ENCODE assay signal across 9 cellular contexts in the genomic region with DNA sequence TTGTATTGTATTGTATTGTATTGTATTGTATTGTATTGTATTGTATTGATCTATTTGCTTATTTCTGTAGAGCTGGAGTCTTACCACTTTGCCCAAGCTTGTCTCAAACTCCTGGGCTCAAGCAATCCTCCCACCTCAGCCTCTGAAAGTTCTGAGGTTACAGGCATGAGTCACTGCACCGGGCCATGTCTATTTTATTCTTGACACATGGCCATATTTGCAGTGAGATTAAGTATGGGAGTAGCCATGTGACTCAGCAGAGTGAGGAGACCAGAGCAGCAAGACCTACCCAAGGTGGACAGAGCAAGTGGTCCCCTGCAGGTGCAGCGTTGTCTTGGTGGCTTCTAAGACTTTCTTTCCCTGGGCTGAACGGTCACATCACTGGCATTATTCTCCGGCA. TPM values are rescaled to one million over a fixed set of nuclear protein-coding genes. Genes with fewer than 3 reads are reported as not detected.
DNase-seq lines count a peak whose midpoint lies in the region; ATAC-seq and TF ChIP-seq lines count a peak whose summit lies in the region.
"Had no signal": no experiment of that assay in that cellular context is flagged by ENCODE, and none has a peak within 500 bp of the region (broad histone marks: within the 10 kb centered on the region; RNA-seq: fewer than 3 reads in every experiment).

No MANE protein-coding gene starts in this region.

- ATAC-seq in activated T-cell treated with anti-CD3 and anti-CD28 coated beads, Interleukin-2, amount 50 U/mL, for 4 hours: peak; percentile 48 to 58
- peak; percentile 85 for ATAC-seq in HG03039 (IDR thresholded peaks at IDR 0.05; ENCODE audit: unreplicated experiment)

- no peaks in the 10 kb centered on the region for H3K79me2 ChIP-seq in smooth muscle cell (ENCODE audit: low read depth)

- H3K27ac ChIP-seq in smooth muscle cell (ENCODE audit: low read depth): peak overlapping the region; percentile 78
- no peak overlapping the region for H3K27ac ChIP-seq in ascending aorta

- no peaks in the 10 kb centered on the region for H3K9me3 Mint-ChIP-seq in activated T-cell treated with anti-CD3 and anti-CD28 coated beads, Interleukin-2, amount 50 U/mL, for 4 hours
- no peaks in the 10 kb centered on the region for H3K9me3 Mint-ChIP-seq in T-helper 2 cell treated with Interferon-gamma antibody and Interleukin-4, amounts not matched to agents 5 μg/mL and 100 μg/mL, for 36 hours

- intact Hi-C loops in ascending aorta (cut with DNase I): no loop called here

- in situ Hi-C loops in G401 (cut with HindIII; ENCODE audit: low sequenced_read_pairs): no loop called here

- H3K27me3 Mint-ChIP-seq in activated T-cell treated with anti-CD3 and anti-CD28 coated beads, Interleukin-2, amount 50 U/mL, for 4 hours (ENCODE audit: low read depth): no peaks in the 10 kb centered on the region
- H3K27me3 Mint-ChIP-seq in T-helper 2 cell treated with Interferon-gamma antibody and Interleukin-4, amounts not matched to agents 5 μg/mL and 100 μg/mL, for 36 hours (ENCODE audit: low read depth): peaks cover 2% of the 10 kb centered on the region

- TF ChIP-seq CTCF in smooth muscle cell (IDR thresholded peaks at IDR 0.05; ENCODE audit: borderline replicate concordance, insufficient read depth, poor library complexity, severe bottlenecking): no peak
- no peak for TF ChIP-seq CTCF in ascending aorta (IDR thresholded peaks at IDR 0.05)

- H3K9ac ChIP-seq in smooth muscle cell (ENCODE audit: low read depth): peak overlapping the region; percentile 36

- no peaks in the 10 kb centered on the region for H3F3A ChIP-seq in smooth muscle cell (ENCODE audit: low read depth)

- peak overlapping the region; percentile 37 for H3K4me2 ChIP-seq in smooth muscle cell

- H3K4me1 ChIP-seq in smooth muscle cell (ENCODE audit: low read depth) (no peaks in the 10 kb centered on the region), ascending aorta (no peaks in the 10 kb centered on the region)

- H4K20me1 ChIP-seq in smooth muscle cell (ENCODE audit: low read depth): no peaks in the 10 kb centered on the region

- H3K4me3 ChIP-seq in smooth muscle cell (no peak overlapping the region), ascending aorta (no peak overlapping the region)

- no peaks in the 10 kb centered on the region for H3K9me3 ChIP-seq in smooth muscle cell (replicated peaks; ENCODE audit: low read depth)
- H3K9me3 ChIP-seq in ascending aorta: no peaks in the 10 kb centered on the region

- WGBS in smooth muscle cell (ENCODE audit: low lambda C conversion rate): 81% methylated on average over 4 of the region's 4 CpGs

- no peak overlapping the region for H2AFZ ChIP-seq in smooth muscle cell (ENCODE audit: low read depth)

- no peaks in the 10 kb centered on the region for H3K27me3 ChIP-seq in smooth muscle cell (ENCODE audit: low read depth)
- H3K27me3 ChIP-seq in ascending aorta: no peaks in the 10 kb centered on the region

- H3K36me3 Mint-ChIP-seq in activated T-cell treated with anti-CD3 and anti-CD28 coated beads, Interleukin-2, amount 50 U/mL, for 4 hours (ENCODE audit: insufficient read depth): no peaks in the 10 kb centered on the region
- H3K36me3 Mint-ChIP-seq in T-helper 2 cell treated with Interferon-gamma antibody and Interleukin-4, amounts not matched to agents 5 μg/mL and 100 μg/mL, for 36 hours (ENCODE audit: low read depth): no peaks in the 10 kb centered on the region

- H3K27ac Mint-ChIP-seq in T-helper 2 cell treated with Interferon-gamma antibody and Interleukin-4, amounts not matched to agents 5 μg/mL and 100 μg/mL, for 36 hours: no peak overlapping the region
- H3K27ac Mint-ChIP-seq: B cell had no signal

- H3K4me3 Mint-ChIP-seq in activated T-cell treated with anti-CD3 and anti-CD28 coated beads, Interleukin-2, amount 50 U/mL, for 4 hours: no peak overlapping the region
- H3K4me3 Mint-ChIP-seq in T-helper 2 cell treated with Interferon-gamma antibody and Interleukin-4, amounts not matched to agents 5 μg/mL and 100 μg/mL, for 36 hours: no peak overlapping the region
- H3K4me3 Mint-ChIP-seq: B cell had no signal

- no peak for DNase-seq in activated T-cell treated with anti-CD3 and anti-CD28 coated beads, Interleukin-2, amount 50 U/mL, for 4 hours
- DNase-seq in activated T-cell treated with anti-CD3 and anti-CD28 coated beads for 4 hours (no peak), smooth muscle cell (lab: John Stamatoyannopoulos, UW; ENCODE audit: unreplicated experiment) (no peak), G401 (ENCODE audit: low spot score) (no peak), ascending aorta (ENCODE audit: low spot score in 2 of 2) (no peak), GOT3 (lab: John Stamatoyannopoulos, UW) (no peak)
- peak; percentile 45 for DNase-seq in T-helper 2 cell treated with Interferon-gamma antibody and Interleukin-4, amounts not matched to agents 5 μg/mL and 100 μg/mL, for 36 hours (ENCODE audit: low spot score)

- H3K4me1 Mint-ChIP-seq in activated T-cell treated with anti-CD3 and anti-CD28 coated beads, Interleukin-2, amount 50 U/mL, for 4 hours (ENCODE audit: low read depth): peaks cover 3% of the 10 kb centered on the region
- peaks cover 6% of the 10 kb centered on the region for H3K4me1 Mint-ChIP-seq in T-helper 2 cell treated with Interferon-gamma antibody and Interleukin-4, amounts not matched to agents 5 μg/mL and 100 μg/mL, for 36 hours (ENCODE audit: low read depth)
- H3K4me1 Mint-ChIP-seq: B cell had no signal

- H3K36me3 ChIP-seq in smooth muscle cell (ENCODE audit: low read depth) (no peaks in the 10 kb centered on the region), ascending aorta (no peaks in the 10 kb centered on the region)

RNA-seq across cellular contexts. Expression of gene UBAC2, which starts 49.1 kb away (rescaled TPM):
- total RNA-seq in activated T-cell treated with anti-CD3 and anti-CD28 coated beads, Interleukin-2, amount 50 U/mL, for 4 hours: 10 to 100 TPM; 48.5 to 50.4 (median 49.1) TPM
- total RNA-seq in smooth muscle cell (58.4 and 69.9 TPM in 2 replicates), ascending aorta (67.8 TPM)
- polyA plus RNA-seq in smooth muscle cell: 74.0 and 85.3 TPM in 2 replicates
- 71.1 and 96.0 TPM in 2 replicates for total RNA-seq in G401 (2014; rRNA removed; shearing (Covaris generic))
